In the genomic region with DNA sequence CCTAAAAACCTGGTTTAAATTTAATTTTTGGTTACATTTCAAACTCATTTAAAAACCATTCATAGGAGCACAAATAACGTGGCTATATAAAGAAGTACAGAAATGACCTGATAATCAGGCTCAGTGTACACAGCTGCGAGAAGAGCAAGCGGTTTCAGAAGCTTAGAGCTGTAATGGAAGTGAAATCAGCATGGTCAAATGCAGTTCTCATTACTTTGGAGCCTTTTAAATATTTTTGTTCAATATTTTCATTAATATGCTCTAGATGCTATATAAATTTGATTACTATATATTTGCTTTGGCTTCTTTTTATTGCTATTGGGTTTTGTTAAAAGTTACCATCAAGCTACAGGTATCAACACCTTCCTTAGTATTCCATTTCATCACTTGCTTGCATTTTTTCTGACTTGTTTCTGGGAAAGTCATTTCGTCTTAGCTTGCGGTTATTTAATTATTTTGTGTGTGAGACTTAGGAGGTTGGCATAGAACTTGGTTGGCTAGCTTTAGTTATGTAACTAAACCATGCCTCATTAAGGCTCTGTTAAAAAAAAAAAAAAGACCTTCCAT, we compare ENCODE assay signal across 12 cellular contexts. TPM values are rescaled to one million over a fixed set of nuclear protein-coding genes. Genes with fewer than 3 reads are reported as not detected.
A peak's percentile ranks its signal among the peaks of the same experiment; 100 is the strongest.
DNase-seq lines count a peak whose midpoint lies in the region; ATAC-seq and TF ChIP-seq lines count a peak whose summit lies in the region.
"Had no signal": no experiment of that assay in that cellular context is flagged by ENCODE, and none has a peak within 500 bp of the region (broad histone marks: within the 10 kb centered on the region; RNA-seq: fewer than 3 reads in every experiment).

No MANE protein-coding gene starts in this region.

- H3K4me1 Mint-ChIP-seq in activated CD4-positive, alpha-beta T cell treated with anti-CD3 and anti-CD28 coated beads, Interleukin-2, amount 10 ng/mL, durations not matched to agents 24 days and 14 days: peaks cover 7% of the 10 kb centered on the region
- H3K4me1 Mint-ChIP-seq: nephron progenitor cell had no signal

- no peak for TF ChIP-seq CTCF in GM12865 (IDR thresholded peaks at IDR 0.05; ENCODE audit: insufficient read depth, low read depth, low read length, missing control alignments)

- intact Hi-C loops in activated CD4-positive, alpha-beta T cell treated with anti-CD3 and anti-CD28 coated beads, Interleukin-2, amount 10 ng/mL, durations not matched to agents 24 days and 14 days (cut with micrococcal nuclease): no loop called here

- H3K9me3 Mint-ChIP-seq in activated CD4-positive, alpha-beta T cell treated with anti-CD3 and anti-CD28 coated beads, Interleukin-2, amount 10 ng/mL, durations not matched to agents 24 days and 14 days: no peaks in the 10 kb centered on the region
- H3K9me3 Mint-ChIP-seq: nephron progenitor cell had no signal

- no peak overlapping the region for H3K27ac Mint-ChIP-seq in activated CD4-positive, alpha-beta T cell treated with anti-CD3 and anti-CD28 coated beads, Interleukin-2, amount 10 ng/mL, durations not matched to agents 24 days and 14 days
- H3K27ac Mint-ChIP-seq: nephron progenitor cell had no signal

- H3K36me3 Mint-ChIP-seq in activated CD4-positive, alpha-beta T cell treated with anti-CD3 and anti-CD28 coated beads, Interleukin-2, amount 10 ng/mL, durations not matched to agents 24 days and 14 days (ENCODE audit: low read depth): peaks cover 28% of the 10 kb centered on the region

- DNase-seq in GM12865 (ENCODE audit: low read depth) (peak; percentile 83), mesenteric fat pad (ENCODE audit: low spot score) (no peak), C1 segment of cervical spinal cord (lab: John Stamatoyannopoulos, UW) (no peak), pons (ENCODE audit: low spot score) (no peak)
- no peak for DNase-seq in activated CD4-positive, alpha-beta T cell treated with anti-CD3 and anti-CD28 coated beads, Interleukin-2, amount 10 ng/mL, durations not matched to agents 24 days and 14 days
- DNase-seq: activated CD8-positive, alpha-beta memory T cell treated with anti-CD3 and anti-CD28 coated beads, Interleukin-2, amount 50 U/mL, for 4 hours; NCI-H2171; nephron progenitor cell; stimulated activated CD4-positive, alpha-beta T cell treated with anti-CD3 and anti-CD28 coated beads, Interleukin-15, amount 100 ng/mL, for 24 hours had no signal

- no peak overlapping the region for H3K4me3 ChIP-seq in GM12865 (ENCODE audit: low read depth, low read length)

- H3K27me3 Mint-ChIP-seq in activated CD4-positive, alpha-beta T cell treated with anti-CD3 and anti-CD28 coated beads, Interleukin-2, amount 10 ng/mL, durations not matched to agents 24 days and 14 days: no peaks in the 10 kb centered on the region

- ATAC-seq in GM19395 (IDR thresholded peaks at IDR 0.05; ENCODE audit: unreplicated experiment) (peak; percentile 95), HG02840 (IDR thresholded peaks at IDR 0.05; ENCODE audit: low FRiP score, unreplicated experiment) (peak; percentile 73), HG03521 (IDR thresholded peaks at IDR 0.05; ENCODE audit: unreplicated experiment) (peak; percentile 92)

- no peak overlapping the region for H3K4me3 Mint-ChIP-seq in activated CD4-positive, alpha-beta T cell treated with anti-CD3 and anti-CD28 coated beads, Interleukin-2, amount 10 ng/mL, durations not matched to agents 24 days and 14 days
- H3K4me3 Mint-ChIP-seq: nephron progenitor cell had no signal

RNA-seq across cellular contexts. Expression of gene AFTPH, which starts 58.7 kb away (rescaled TPM):
- 22.2 TPM for total RNA-seq in mesenteric fat pad
- 39.1 and 39.6 TPM in 2 replicates for total RNA-seq in activated CD4-positive, alpha-beta T cell treated with anti-CD3 and anti-CD28 coated beads, Interleukin-2, amount 10 ng/mL, durations not matched to agents 24 days and 14 days
